ENCODE assay signal across 23 cellular contexts in genomic region chr9:73001860-73002259, GRCh38.
"Had no signal": no experiment of that assay in that cellular context is flagged by ENCODE, and none has a peak within 500 bp of the region (broad histone marks: within the 10 kb centered on the region; RNA-seq: fewer than 3 reads in every experiment).

No MANE protein-coding gene starts in this region.

- ATAC-seq: effector memory CD8-positive, alpha-beta T cell; esophagus mucosa; foreskin keratinocyte; gastrocnemius medialis; gastroesophageal sphincter; heart left ventricle; heart right ventricle had no signal

- H3K36me3 ChIP-seq: colonic mucosa, esophagus muscularis mucosa, esophagus squamous epithelium, gastrocnemius medialis, gastroesophageal sphincter, heart left ventricle, heart right ventricle had no signal

- H3K4me3 ChIP-seq: colonic mucosa, coronary artery, dorsolateral prefrontal cortex, esophagus muscularis mucosa, esophagus squamous epithelium, gastrocnemius medialis, gastroesophageal sphincter, heart left ventricle, heart right ventricle had no signal

- DNase-seq: colonic mucosa; dermis blood vessel endothelial cell; dorsolateral prefrontal cortex; effector CD4-positive, alpha-beta T cell; effector CD8-positive, alpha-beta T cell; effector memory CD4-positive, alpha-beta T cell; effector memory CD8-positive, alpha-beta T cell; endodermal cell; erythroblast; esophagus squamous epithelium; foreskin fibroblast; foreskin keratinocyte; foreskin melanocyte; gastrocnemius medialis; glutamatergic neuron; heart left ventricle; heart right ventricle had no signal

- H3K27me3 ChIP-seq: colonic mucosa, esophagus muscularis mucosa, esophagus squamous epithelium, foreskin keratinocyte, gastrocnemius medialis, gastroesophageal sphincter had no signal

- FAIRE-seq: endothelial cell of umbilical vein had no signal

- H3K27ac ChIP-seq: colonic mucosa, coronary artery, dorsolateral prefrontal cortex, epithelial cell of prostate, esophagus muscularis mucosa, esophagus squamous epithelium, foreskin keratinocyte, gastrocnemius medialis, gastroesophageal sphincter, heart left ventricle, heart right ventricle had no signal

- H3K9me3 ChIP-seq: colonic mucosa, esophagus muscularis mucosa, esophagus squamous epithelium, gastrocnemius medialis, gastroesophageal sphincter, heart left ventricle, heart right ventricle had no signal

- H3K4me1 ChIP-seq: colonic mucosa, foreskin keratinocyte, gastrocnemius medialis, gastroesophageal sphincter had no signal
